8 cellular contexts compared by ENCODE assay signal in genomic region chr3:72177075-72178050, GRCh38.
DNase-seq lines count a peak whose midpoint lies in the region; ATAC-seq and TF ChIP-seq lines count a peak whose summit lies in the region.

No MANE protein-coding gene starts in this region.

- no peak overlapping the region for H3K4me3 ChIP-seq in naive thymus-derived CD4-positive, alpha-beta T cell (ENCODE audit: low read length)

- H3K9me3 Mint-ChIP-seq in chondrocyte (ENCODE audit: low read depth): no peaks in the 10 kb centered on the region
- peaks cover 0 to 7% (median 0%) of the 10 kb centered on the region in 11 donors for H3K9me3 Mint-ChIP-seq in naive thymus-derived CD4-positive, alpha-beta T cell

- no peaks in the 10 kb centered on the region for H3K9me3 ChIP-seq in naive thymus-derived CD4-positive, alpha-beta T cell (ENCODE audit: control insufficient read depth in 2 of 3, low read length in 3 of 3)

- no peak overlapping the region for H3K27ac ChIP-seq in naive thymus-derived CD4-positive, alpha-beta T cell (ENCODE audit: low read depth, low read length)

- DNase-seq in Daoy (ENCODE audit: low read depth) (peak; percentile 7), Kasumi-1 (lab: John Stamatoyannopoulos, UW) (peak; percentile 46 to 56), chondrocyte (ENCODE audit: low spot score) (no peak), NCI-H2081 (lab: John Stamatoyannopoulos, UW) (no peak), NCI-H2196 treated with DMSO at 0.1 percent for 48 hours (lab: John Stamatoyannopoulos, UW; ENCODE audit: unreplicated experiment) (no peak), epidermal melanocyte (ENCODE audit: insufficient read length, low spot score) (no peak)
- peak in 4 of 9 donors; percentile 9 to 25 (median 11) for DNase-seq in naive thymus-derived CD4-positive, alpha-beta T cell

- POLR2A ChIA-PET in naive thymus-derived CD4-positive, alpha-beta T cell (lab: Charles Lee): no interaction called here

- peaks cover 43% of the 10 kb centered on the region for H3K4me1 Mint-ChIP-seq in chondrocyte (ENCODE audit: low read depth)
- peaks cover 5 to 20% (median 10%) of the 10 kb centered on the region in 7 donors for H3K4me1 Mint-ChIP-seq in naive thymus-derived CD4-positive, alpha-beta T cell

- H3K27me3 Mint-ChIP-seq in chondrocyte (ENCODE audit: low read depth): peaks cover 14% of the 10 kb centered on the region
- peaks cover 24 to 47% (median 33%) of the 10 kb centered on the region in 5 donors for H3K27me3 Mint-ChIP-seq in naive thymus-derived CD4-positive, alpha-beta T cell

- intact Hi-C loops in naive thymus-derived CD4-positive, alpha-beta T cell (cut with micrococcal nuclease): loop anchor here in 1 of 2 donors (10.0 kb wide), 1 partner anchor 173 kb away; no protein-coding TSS in a partner anchor

- no peaks in the 10 kb centered on the region for H3K27me3 ChIP-seq in naive thymus-derived CD4-positive, alpha-beta T cell (ENCODE audit: control insufficient read depth in 2 of 2, insufficient read depth in 2 of 2, low read length in 2 of 2)

- no peaks in the 10 kb centered on the region for H3K36me3 ChIP-seq in naive thymus-derived CD4-positive, alpha-beta T cell (ENCODE audit: control insufficient read depth in 2 of 3, insufficient read depth in 3 of 3, low read length in 3 of 3)

- H3K4me3 Mint-ChIP-seq in chondrocyte (ENCODE audit: unreplicated experiment): peak overlapping the region; percentile 51
- peak overlapping the region; percentile 33 to 82 (median 63) for H3K4me3 Mint-ChIP-seq in naive thymus-derived CD4-positive, alpha-beta T cell

- peak overlapping the region; percentile 59 for H3K27ac Mint-ChIP-seq in chondrocyte (ENCODE audit: unreplicated experiment)
- peak overlapping the region in 1 of 9 donors; percentile 16 for H3K27ac Mint-ChIP-seq in naive thymus-derived CD4-positive, alpha-beta T cell

- H3K36me3 Mint-ChIP-seq in chondrocyte (ENCODE audit: low read depth): no peaks in the 10 kb centered on the region
- H3K36me3 Mint-ChIP-seq in naive thymus-derived CD4-positive, alpha-beta T cell: no peaks in the 10 kb centered on the region

- peaks cover 0 to 9% of the 10 kb centered on the region in 2 donors for H3K4me1 ChIP-seq in naive thymus-derived CD4-positive, alpha-beta T cell (ENCODE audit: control insufficient read depth in 2 of 2, insufficient read depth in 2 of 2, low read length in 2 of 2)

- TF ChIP-seq CTCF in chondrocyte (IDR thresholded peaks at IDR 0.05): no peak

- CTCF ChIA-PET in naive thymus-derived CD4-positive, alpha-beta T cell (lab: Charles Lee): no interaction called here

- peak; percentile 36 for ATAC-seq in GM19452 (IDR thresholded peaks at IDR 0.05; ENCODE audit: unreplicated experiment)
- peak; percentile 37 for ATAC-seq in naive thymus-derived CD4-positive, alpha-beta T cell

Comparison
In these comparisons a context has a peak if more than half of its experiments do, and no peak if none do; other contexts are left out.
1. DNase-seq: peak in Daoy (single experiment) and Kasumi-1 (2 of 2); none in chondrocyte (single experiment), NCI-H2081 (0 of 2), NCI-H2196 treated with DMSO at 0.1 percent for 48 hours (single experiment) and epidermal melanocyte (single experiment).